Comparison of ENCODE assay signal across 13 cellular contexts in the genomic region with DNA sequence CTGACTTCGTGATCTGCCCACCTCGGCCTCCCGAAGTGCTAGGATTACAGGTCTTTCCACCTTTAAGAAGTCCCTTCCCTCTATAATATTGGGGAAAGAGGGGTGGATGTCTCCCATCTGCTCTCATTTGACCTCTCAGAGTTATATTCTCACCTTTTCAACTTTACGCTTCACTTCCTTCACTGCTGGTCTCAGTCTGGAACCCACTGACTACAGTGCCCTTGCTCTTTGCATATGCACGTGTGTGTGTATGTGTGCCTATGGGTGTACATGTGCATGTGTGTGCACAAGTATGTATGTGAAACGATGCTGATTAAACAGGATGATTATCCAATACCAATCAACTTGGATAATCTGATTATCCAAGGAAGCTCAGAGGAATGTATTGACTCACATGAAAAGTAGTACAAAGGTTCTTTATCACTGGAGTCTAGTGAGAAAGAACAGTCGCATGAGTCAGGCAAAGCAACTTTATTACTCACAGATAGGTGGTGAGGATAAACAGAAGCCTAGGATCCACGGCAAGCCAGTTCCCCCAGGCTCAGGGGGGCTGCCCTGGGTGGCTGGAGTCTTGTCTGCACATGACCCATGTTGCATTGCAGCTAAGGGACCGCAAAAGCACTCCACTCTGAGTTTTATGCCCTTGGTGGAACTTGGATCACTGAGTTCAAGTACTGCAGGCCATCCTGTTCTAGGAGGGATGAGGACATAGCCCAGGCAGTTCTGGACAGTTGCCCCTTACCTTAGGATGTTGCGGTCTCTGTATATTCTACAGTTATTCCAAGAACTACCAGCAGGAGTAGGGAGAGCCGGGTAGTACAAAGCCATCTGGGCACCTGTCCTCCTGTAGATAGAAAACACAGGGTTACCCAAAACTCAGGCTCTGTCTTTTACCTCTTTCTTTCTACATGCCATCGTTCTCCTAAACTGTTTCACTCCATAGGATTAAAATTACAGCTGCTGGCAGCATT. TPM values are rescaled to one million over a fixed set of nuclear protein-coding genes. Genes with fewer than 3 reads are reported as not detected.
DNase-seq lines count a peak whose midpoint lies in the region; ATAC-seq and TF ChIP-seq lines count a peak whose summit lies in the region.
"Had no signal": no experiment of that assay in that cellular context is flagged by ENCODE, and none has a peak within 500 bp of the region (broad histone marks: within the 10 kb centered on the region; RNA-seq: fewer than 3 reads in every experiment).

No MANE protein-coding gene starts in this region.

- ATAC-seq in HG03460 (IDR thresholded peaks at IDR 0.05; ENCODE audit: unreplicated experiment) (no peak), GM19395 (IDR thresholded peaks at IDR 0.05; ENCODE audit: unreplicated experiment) (no peak), HG02884 (IDR thresholded peaks at IDR 0.05; ENCODE audit: unreplicated experiment) (no peak)

- H3K36me3 ChIP-seq in adipocyte (ENCODE audit: control insufficient read depth, insufficient read depth, low read length, severe bottlenecking) (no peaks in the 10 kb centered on the region), tibial nerve (no peaks in the 10 kb centered on the region)
- H3K36me3 ChIP-seq: upper lobe of left lung had no signal

- H3K4me1 ChIP-seq in adipocyte (ENCODE audit: control insufficient read depth, insufficient read depth, low read length): peaks cover 17% of the 10 kb centered on the region
- no peaks in the 10 kb centered on the region for H3K4me1 ChIP-seq in tibial nerve
- H3K4me1 ChIP-seq: upper lobe of left lung had no signal

- TF ChIP-seq CTCF in AG04449 (IDR thresholded peaks at IDR 0.05; ENCODE audit: insufficient read depth, low read length, missing control alignments): no peak
- no peak for TF ChIP-seq CTCF in tibial nerve (IDR thresholded peaks at IDR 0.05)

- TF ChIP-seq EP300 in tibial nerve (IDR thresholded peaks at IDR 0.05): no peak

- WGBS in tibial nerve, 2 donors: 82 to 85% methylated on average over 12 of the region's 12 CpGs

- no peak for TF ChIP-seq POLR2A in tibial nerve (IDR thresholded peaks at IDR 0.05)

- POLR2A ChIA-PET in AG04449 (lab: Yijun Ruan, JAX): no interaction called here

- no peaks in the 10 kb centered on the region for H3K9me3 ChIP-seq in adipocyte (ENCODE audit: control insufficient read depth, low read length)
- H3K9me3 ChIP-seq in tibial nerve: no peaks in the 10 kb centered on the region
- H3K9me3 ChIP-seq: upper lobe of left lung had no signal

- H3K27me3 ChIP-seq in adipocyte (replicated peaks; ENCODE audit: control insufficient read depth, insufficient read depth, low read length) (no peaks in the 10 kb centered on the region), tibial nerve (no peaks in the 10 kb centered on the region)
- H3K27me3 ChIP-seq: upper lobe of left lung had no signal

- DNase-seq in AG04449 (ENCODE audit: low read depth, low spot score): peak; percentile 26
- peak; percentile 13 for DNase-seq in HK-2 (ENCODE audit: unreplicated experiment)
- peak; percentile 65 for DNase-seq in adipocyte (ENCODE audit: low read depth)
- peak; percentile 38 for DNase-seq in iPS-NIHi7 (ENCODE audit: extremely low spot score)
- DNase-seq in tibial nerve (ENCODE audit: low spot score in 2 of 2): no peak
- DNase-seq: activated CD4-positive, alpha-beta memory T cell treated with anti-CD3 and anti-CD28 coated beads, Interleukin-2, amount 10 ng/mL, durations not matched to agents 7 days and 5 days; C1 segment of cervical spinal cord; NCI-H2227 treated with DMSO at 0.1 percent for 48 hours; retina had no signal

- H3K9ac ChIP-seq in adipocyte (ENCODE audit: low read length): peak overlapping the region; percentile 19

- H3K27ac ChIP-seq in tibial nerve: no peak overlapping the region
- H3K27ac ChIP-seq: upper lobe of left lung had no signal

- CTCF ChIA-PET in AG04449 (lab: Yijun Ruan, JAX): interaction anchor here (1.0 to 2.8 kb wide), 2 partner anchors 9 to 11 kb away, joined by 4 to 9 read pairs; no protein-coding TSS in a partner anchor

- no peak overlapping the region for H3K4me3 ChIP-seq in AG04449 (ENCODE audit: low read depth, low read length)
- no peak overlapping the region for H3K4me3 ChIP-seq in adipocyte (ENCODE audit: low read length)
- H3K4me3 ChIP-seq in tibial nerve: no peak overlapping the region
- H3K4me3 ChIP-seq: upper lobe of left lung had no signal

RNA-seq across cellular contexts. Expression of a gene that starts 50.9 kb away (rescaled TPM):
- total RNA-seq in tibial nerve: 10 to 100 TPM in 2 of 4 donors, 1 to 10 TPM in 2; 7.8 to 15.7 (median 11.8) TPM

Comparison
In these comparisons a context has a peak if more than half of its experiments do, and no peak if none do; other contexts are left out.
1. DNase-seq: peak in AG04449 (single experiment), HK-2 (single experiment), adipocyte (single experiment) and iPS-NIHi7 (single experiment); none in tibial nerve (0 of 2).